19 cellular contexts compared by ENCODE assay signal in the genomic region with DNA sequence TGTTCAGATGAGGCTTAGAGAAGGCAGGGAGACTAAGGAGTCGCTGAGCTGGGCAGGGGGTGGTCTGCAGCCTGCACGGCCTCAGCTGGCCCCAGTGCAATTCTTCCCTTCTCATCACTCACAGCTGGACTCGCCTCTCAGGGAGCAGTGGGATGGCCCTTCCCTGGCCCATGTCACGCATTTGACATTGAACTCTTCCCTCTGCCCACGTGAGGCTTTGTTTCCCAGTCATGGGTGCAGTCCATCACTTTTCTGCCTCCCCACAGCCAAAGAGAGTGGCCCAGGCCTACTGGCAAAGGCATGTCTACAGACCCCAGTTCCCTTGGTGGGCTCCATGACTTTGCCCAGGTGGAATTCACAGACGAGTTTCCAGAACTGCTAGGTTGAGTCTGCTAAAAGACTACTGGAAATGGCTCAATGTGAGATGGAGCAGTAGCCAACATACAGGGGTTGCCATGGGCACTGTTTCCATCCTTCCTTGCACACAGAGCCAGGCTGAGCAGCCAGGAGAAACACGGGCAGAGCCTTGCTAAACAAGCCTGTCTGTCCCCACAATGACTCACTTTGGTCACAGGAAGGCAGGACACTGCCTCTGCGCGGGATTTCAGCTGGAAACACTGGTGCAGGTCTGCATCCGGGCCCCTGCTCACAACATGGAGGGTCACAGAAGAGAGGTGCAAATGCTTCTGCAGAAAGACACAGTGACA.
DNase-seq lines count a peak whose midpoint lies in the region; ATAC-seq, FAIRE-seq and TF ChIP-seq lines count a peak whose summit lies in the region.
"Had no signal": no experiment of that assay in that cellular context is flagged by ENCODE, and none has a peak within 500 bp of the region (broad histone marks: within the 10 kb centered on the region; RNA-seq: fewer than 3 reads in every experiment).

No MANE protein-coding gene starts in this region.

- no peak for ATAC-seq in stimulated activated naive B cell treated with anti-CD40 and anti-IgM and Interleukin-4, amounts not matched to agents 10 μg/mL and 1 μg/mL and 100 μg/mL, for 72 hours (replicated peaks)
- ATAC-seq in T-helper 17 cell: no peak

- no peak for FAIRE-seq in D721Med (lab: Jason Lieb, UNC)
- FAIRE-seq: G401.6, HTR-8/SVneo had no signal

- H3K27me3 Mint-ChIP-seq in CD14-positive monocyte (ENCODE audit: low read depth in 3 of 3) (peaks cover 3 to 9% (median 9%) of the 10 kb centered on the region in 3 donors), T-helper 17 cell (peaks cover 26% of the 10 kb centered on the region)
- peaks cover 14 to 16% of the 10 kb centered on the region in 2 donors for H3K27me3 Mint-ChIP-seq in stimulated activated naive B cell treated with anti-CD40 and anti-IgM and Interleukin-4, amounts not matched to agents 10 μg/mL and 1 μg/mL and 100 μg/mL, for 72 hours

- intact Hi-C loops in CD14-positive monocyte (cut with micrococcal nuclease): no loop called here

- H3K9me3 ChIP-seq in T-helper 17 cell (ENCODE audit: control insufficient read depth, low read length, poor library complexity, severe bottlenecking): no peaks in the 10 kb centered on the region
- H3K9me3 ChIP-seq: HAP-1 had no signal

- DNase-seq in CD14-positive monocyte (ENCODE audit: low spot score) (peak; percentile 42), RPMI7951 (ENCODE audit: low read depth) (peak; percentile 58), medulla oblongata (ENCODE audit: extremely low spot score) (peak; percentile 5), D721Med (ENCODE audit: insufficient read length, low spot score) (no peak), GOT3 (lab: John Stamatoyannopoulos, UW) (no peak), T-helper 17 cell (no peak)
- no peak for DNase-seq in stimulated activated naive B cell treated with anti-CD40 and anti-IgM and Interleukin-4, amounts not matched to agents 10 μg/mL and 1 μg/mL and 100 μg/mL, for 72 hours
- DNase-seq: ACHN, IMR-90, NCI-H1048, NCI-H1436 treated with DMSO at 0.1 percent for 48 hours, NCI-H2029, NCI-H2171, NCI-H446 treated with DMSO at 0.1 percent for 48 hours, NCI-H69, SHP77 had no signal

- H3K27ac Mint-ChIP-seq in CD14-positive monocyte: no peak overlapping the region
- H3K27ac Mint-ChIP-seq in stimulated activated naive B cell treated with anti-CD40 and anti-IgM and Interleukin-4, amounts not matched to agents 10 μg/mL and 1 μg/mL and 100 μg/mL, for 72 hours: peak overlapping the region; percentile 16
- H3K27ac Mint-ChIP-seq in T-helper 17 cell: no peak overlapping the region

- peaks cover 0 to 9% (median 5%) of the 10 kb centered on the region in 7 donors for H3K9me3 Mint-ChIP-seq in CD14-positive monocyte
- peaks cover 13 to 15% of the 10 kb centered on the region in 2 donors for H3K9me3 Mint-ChIP-seq in stimulated activated naive B cell treated with anti-CD40 and anti-IgM and Interleukin-4, amounts not matched to agents 10 μg/mL and 1 μg/mL and 100 μg/mL, for 72 hours

- H3K4me1 Mint-ChIP-seq in CD14-positive monocyte (peaks cover 34% of the 10 kb centered on the region), T-helper 17 cell (no peaks in the 10 kb centered on the region)
- H3K4me1 Mint-ChIP-seq in stimulated activated naive B cell treated with anti-CD40 and anti-IgM and Interleukin-4, amounts not matched to agents 10 μg/mL and 1 μg/mL and 100 μg/mL, for 72 hours: no peaks in the 10 kb centered on the region

- H3K36me3 Mint-ChIP-seq in CD14-positive monocyte (peaks cover 0 to 8% of the 10 kb centered on the region in 2 donors), T-helper 17 cell (ENCODE audit: low read depth) (no peaks in the 10 kb centered on the region)
- H3K36me3 Mint-ChIP-seq in stimulated activated naive B cell treated with anti-CD40 and anti-IgM and Interleukin-4, amounts not matched to agents 10 μg/mL and 1 μg/mL and 100 μg/mL, for 72 hours: peaks cover 3 to 4% of the 10 kb centered on the region in 2 donors

- H3K4me3 Mint-ChIP-seq in CD14-positive monocyte: no peak overlapping the region
- H3K4me3 Mint-ChIP-seq in stimulated activated naive B cell treated with anti-CD40 and anti-IgM and Interleukin-4, amounts not matched to agents 10 μg/mL and 1 μg/mL and 100 μg/mL, for 72 hours: no peak overlapping the region
- H3K4me3 Mint-ChIP-seq in T-helper 17 cell: no peak overlapping the region

- TF ChIP-seq CTCF in CD14-positive monocyte (IDR thresholded peaks at IDR 0.05) (no peak), D721Med (IDR thresholded peaks at IDR 0.05; ENCODE audit: insufficient read depth, missing control alignments) (no peak)

Comparison
In these comparisons a context has a peak if more than half of its experiments do, and no peak if none do; other contexts are left out.
1. DNase-seq: peak in CD14-positive monocyte (single experiment), RPMI7951 (single experiment) and medulla oblongata (single experiment); none in stimulated activated naive B cell treated with anti-CD40 and anti-IgM and Interleukin-4, amounts not matched to agents 10 μg/mL and 1 μg/mL and 100 μg/mL, for 72 hours (single experiment), D721Med (single experiment), GOT3 (single experiment) and T-helper 17 cell (0 of 3).